1 cellular context compared by ENCODE assay signal in the genomic region with DNA sequence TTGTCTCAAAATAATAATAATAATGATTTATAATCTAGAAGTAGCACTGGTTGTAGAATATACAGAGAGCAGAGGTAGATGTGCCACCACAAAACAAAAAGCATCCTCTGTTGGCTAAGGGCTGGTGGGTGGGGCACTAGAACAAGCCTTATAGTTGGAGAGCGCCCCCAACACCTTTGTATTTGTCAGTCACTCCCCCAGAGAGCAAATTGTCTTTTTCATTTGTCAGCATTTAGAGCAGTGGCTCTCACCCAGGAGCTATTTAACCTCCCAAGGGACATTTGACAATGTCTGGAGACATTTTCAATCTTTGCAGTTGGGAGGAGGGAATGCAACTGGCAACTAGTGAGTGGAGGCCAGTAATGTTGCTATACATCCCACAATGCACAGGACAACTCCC.
TF ChIP-seq lines count a peak whose summit lies in the region.

No MANE protein-coding gene starts in this region.

TF ChIP-seq in HEK293, 187 proteins besides CTCF, POLR2A, EP300 and RAD21 (continued from another document):
- TF ChIP-seq PRDM2 (tag by site-specific recombination; IDR thresholded peaks at IDR 0.05; ENCODE audit: borderline replicate concordance) (no peak), ZSCAN30 (tag by site-specific recombination; IDR thresholded peaks at IDR 0.05) (no peak), ZBTB48 (tag by site-specific recombination; IDR thresholded peaks at IDR 0.05) (no peak), ZNF169 (tag by site-specific recombination; IDR thresholded peaks at IDR 0.05) (no peak), ZNF610 (tag by site-specific recombination; IDR thresholded peaks at IDR 0.05; ENCODE audit: borderline replicate concordance) (no peak), ZNF114 (tag by site-specific recombination; IDR thresholded peaks at IDR 0.05) (no peak)
